In the genomic region with DNA sequence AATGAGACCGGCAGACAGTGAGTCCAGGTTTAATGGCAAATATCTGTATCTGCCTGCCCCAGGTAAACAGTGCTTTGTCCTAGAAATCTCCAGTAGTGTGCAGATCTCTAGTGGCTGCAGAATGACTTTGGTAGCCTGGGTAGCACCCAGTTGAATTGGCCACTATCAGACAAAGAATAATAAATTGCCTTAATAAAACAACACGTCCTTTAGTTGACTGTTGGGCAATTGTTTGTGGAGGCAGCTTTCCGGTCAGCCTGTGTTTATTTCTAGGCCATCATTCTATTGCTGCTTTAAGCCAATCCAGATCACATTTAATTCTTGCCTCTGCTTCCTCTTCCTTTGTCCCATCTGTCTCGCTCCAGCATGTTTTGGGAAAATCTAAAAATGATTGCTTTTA, we compare ENCODE assay signal across 20 cellular contexts. TPM values are rescaled to one million over a fixed set of nuclear protein-coding genes. Genes with fewer than 3 reads are reported as not detected.
DNase-seq lines count a peak whose midpoint lies in the region; ATAC-seq, FAIRE-seq and TF ChIP-seq lines count a peak whose summit lies in the region.
"Had no signal": no experiment of that assay in that cellular context is flagged by ENCODE, and none has a peak within 500 bp of the region (broad histone marks: within the 10 kb centered on the region; RNA-seq: fewer than 3 reads in every experiment).

No MANE protein-coding gene starts in this region.

- H3K9me2 ChIP-seq in Karpas-422 (replicated peaks; ENCODE audit: insufficient read depth, low read length) = no peaks in the 10 kb centered on the region
- H3K9me2 ChIP-seq: SK-N-SH had no signal

- DNase-seq in NCI-H146 treated with DMSO at 0.1 percent for 48 hours (lab: John Stamatoyannopoulos, UW; ENCODE audit: unreplicated experiment) (peak; percentile 1), NCI-H146 (lab: John Stamatoyannopoulos, UW) (no peak), Karpas-422 (no peak), dorsolateral prefrontal cortex (no peak), pancreas (no peak), DMS114 treated with DMSO at 0.1 percent for 48 hours (lab: John Stamatoyannopoulos, UW; ENCODE audit: unreplicated experiment) (no peak), coronary artery (ENCODE audit: low spot score) (no peak)
- DNase-seq: 8988T; BE2C; Caco-2; CD4-positive, CD25-positive, alpha-beta regulatory T cell; KBM-7; NCI-H1105 treated with DMSO at 0.1 percent for 48 hours; NCI-H345; NCI-H526; PC-3; RPMI8226; SHP77 treated with DMSO at 0.1 percent for 48 hours; SK-N-SH had no signal

- H2AFZ ChIP-seq in Karpas-422 (ENCODE audit: low read length) = no peak overlapping the region

- H3K4me1 ChIP-seq in Karpas-422 (ENCODE audit: low read length) (peaks cover 88% of the 10 kb centered on the region), pancreas (peaks cover 0 to 7% (median 0%) of the 10 kb centered on the region in 3 donors)
- H3K4me1 ChIP-seq: Caco-2 had no signal

- peak overlapping the region; percentile 30 for H3K27ac ChIP-seq in Karpas-422 (ENCODE audit: low read length)
- H3K27ac ChIP-seq in dorsolateral prefrontal cortex = peak overlapping the region in 50 of 59 donors; percentile 2 to 84 (median 60)
- peak overlapping the region in 1 of 4 donors; percentile 30 for H3K27ac ChIP-seq in pancreas
- H3K27ac ChIP-seq in coronary artery = no peak overlapping the region

- H3K27me3 ChIP-seq in Karpas-422 (ENCODE audit: low read length) = no peaks in the 10 kb centered on the region
- H3K27me3 ChIP-seq in dorsolateral prefrontal cortex = no peaks in the 10 kb centered on the region
- no peaks in the 10 kb centered on the region for H3K27me3 ChIP-seq in pancreas
- H3K27me3 ChIP-seq: BE2C had no signal

- ATAC-seq in pancreas (peak in 3 of 4 donors; percentile 64 to 81 (median 73)), GM18861 (IDR thresholded peaks at IDR 0.05; ENCODE audit: unreplicated experiment) (no peak)
- ATAC-seq: PC-3 had no signal

- 52 to 54% methylated on average over 4 of the region's 4 CpGs for WGBS in pancreas, 2 donors

- peaks cover 9% of the 10 kb centered on the region; the same call in 1 of the 2 replicates for H3K36me3 ChIP-seq in Karpas-422 (ENCODE audit: insufficient read depth, low read length)
- no peaks in the 10 kb centered on the region for H3K36me3 ChIP-seq in pancreas
- H3K36me3 ChIP-seq: BE2C had no signal

- intact Hi-C loops in dorsolateral prefrontal cortex (cut with DNase I) = loop anchor here in 1 of 2 donors (5.0 kb wide), 1 partner anchor 45 kb away; no protein-coding TSS in a partner anchor
- intact Hi-C loops in pancreas (cut with DNase I) = no loop called here

- peaks cover 77% of the 10 kb centered on the region for H3K79me2 ChIP-seq in Karpas-422 (ENCODE audit: low read length)

- H3K4me3 ChIP-seq in Karpas-422 (ENCODE audit: low read length) = no peak overlapping the region
- peak overlapping the region in 7 of 59 donors; percentile 0 to 25 (median 9) for H3K4me3 ChIP-seq in dorsolateral prefrontal cortex
- no peak overlapping the region for H3K4me3 ChIP-seq in pancreas
- no peak overlapping the region for H3K4me3 ChIP-seq in coronary artery

- no peak for FAIRE-seq in pancreas (lab: Jason Lieb, UNC)

- no peaks in the 10 kb centered on the region for H3K9me3 ChIP-seq in Karpas-422 (ENCODE audit: low read length)
- H3K9me3 ChIP-seq in pancreas = no peaks in the 10 kb centered on the region
- H3K9me3 ChIP-seq: BE2C, Caco-2, SK-N-SH had no signal

- no peak for TF ChIP-seq CTCF in dorsolateral prefrontal cortex (IDR thresholded peaks at IDR 0.05 in 54 of 56, conservative IDR thresholded peaks at IDR 0.05 in 2 of 56; ENCODE audit: low read depth in 1 of 56, partially characterized antibody in 56 of 56)
- TF ChIP-seq CTCF in pancreas (IDR thresholded peaks at IDR 0.05) = no peak
- no peak for TF ChIP-seq CTCF in coronary artery (IDR thresholded peaks at IDR 0.05)

- H3K4me2 ChIP-seq in Karpas-422 (ENCODE audit: low read depth, low read length, poor library complexity, severe bottlenecking) = no peak overlapping the region
- H3K4me2 ChIP-seq: SK-N-SH had no signal

- no peak overlapping the region for H3K9ac ChIP-seq in Karpas-422 (ENCODE audit: low read length)
- H3K9ac ChIP-seq: SK-N-SH had no signal

- no peaks in the 10 kb centered on the region for H4K20me1 ChIP-seq in Karpas-422 (ENCODE audit: insufficient read depth, low read depth, low read length)

RNA-seq across cellular contexts. Expression of a gene that starts 52.6 kb away (rescaled TPM):
- total RNA-seq in Karpas-422 (2014; rRNA removed; shearing (Covaris generic); ENCODE audit: low replicate concordance) = 39.2 and 50.5 TPM in 2 replicates
- total RNA-seq in dorsolateral prefrontal cortex = 10 to 100 TPM; 14.6 to 37.3 (median 24.4) TPM
- total RNA-seq in pancreas = 10 to 100 TPM; 10.1 to 15.0 (median 12.5) TPM
- 1 to 10 TPM; 4.8 to 9.4 TPM for polyA plus RNA-seq in pancreas

RNA-seq across cellular contexts. Expression of a gene that starts 58.2 kb away (rescaled TPM):
- 15.8 and 44.5 TPM in 2 replicates for total RNA-seq in Karpas-422 (2014; rRNA removed; shearing (Covaris generic); ENCODE audit: low replicate concordance)
- total RNA-seq in dorsolateral prefrontal cortex (10 to 100 TPM; 16.8 to 37.2 (median 26.7) TPM), pancreas (10 to 100 TPM; 10.4 to 19.2 (median 17.2) TPM)
- polyA plus RNA-seq in pancreas = 1 to 10 TPM; 3.4 to 5.6 TPM

Comparison
In these comparisons a context has a peak if more than half of its experiments do, and no peak if none do; other contexts are left out.
1. H3K27ac ChIP-seq: peak in Karpas-422 (single experiment) and dorsolateral prefrontal cortex (50 of 59); none in coronary artery (0 of 2).